ENCODE assay signal across 14 cellular contexts in the genomic region with DNA sequence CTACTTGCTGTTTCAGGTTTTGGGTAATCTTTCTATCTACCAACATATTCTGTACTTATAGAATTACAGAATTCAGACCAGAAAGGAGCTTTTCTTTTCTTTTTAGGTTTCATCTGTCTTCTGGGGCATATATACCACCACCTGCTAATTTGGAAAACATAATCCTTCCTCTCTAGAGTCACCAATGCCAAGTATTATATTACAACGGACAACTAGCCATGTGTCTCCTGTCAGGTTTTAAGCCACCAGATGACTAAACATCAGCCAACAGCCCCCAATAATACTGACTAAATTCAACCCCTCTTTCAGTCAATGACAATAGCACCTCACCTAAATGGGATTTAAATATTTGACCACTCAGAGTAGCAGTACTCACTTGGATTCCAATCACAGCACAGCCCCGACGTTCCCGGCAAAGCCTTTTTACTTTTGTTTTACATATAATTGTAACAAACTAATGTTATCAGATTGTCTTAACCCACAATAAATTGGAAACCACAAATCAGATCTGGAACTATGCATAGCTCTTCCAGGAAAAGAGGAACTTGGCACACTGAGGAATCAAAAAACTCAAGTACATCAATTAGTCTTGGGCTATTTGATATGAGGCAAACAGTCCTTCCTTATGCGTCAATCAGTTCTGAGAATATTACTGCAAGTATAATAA. TPM values are rescaled to one million over a fixed set of nuclear protein-coding genes. Genes with fewer than 3 reads are reported as not detected.
DNase-seq lines count a peak whose midpoint lies in the region; ATAC-seq and TF ChIP-seq lines count a peak whose summit lies in the region.
"Had no signal": no experiment of that assay in that cellular context is flagged by ENCODE, and none has a peak within 500 bp of the region (broad histone marks: within the 10 kb centered on the region; RNA-seq: fewer than 3 reads in every experiment).

No MANE protein-coding gene starts in this region.

- H3K4me2 ChIP-seq in OCI-LY7 (ENCODE audit: low read length) (no peak overlapping the region), PC-3 (ENCODE audit: low read length) (no peak overlapping the region)

- H3K4me3 ChIP-seq in OCI-LY7 (ENCODE audit: low read depth, low read length, poor library complexity, severe bottlenecking) (no peak overlapping the region), gastrocnemius medialis (peak overlapping the region in 3 of 4 donors; percentile 4 to 11 (median 5)), PC-3 (ENCODE audit: low read length) (no peak overlapping the region)
- H3K4me3 ChIP-seq: body of pancreas, suprapubic skin had no signal

- intact Hi-C loops in activated CD4-positive, alpha-beta T cell treated with anti-CD3 and anti-CD28 coated beads for 36 hours (cut with DNase I, micrococcal nuclease) = no loop called here
- intact Hi-C loops in OCI-LY7 (cut with micrococcal nuclease; ENCODE audit: unreplicated experiment) (no loop called here), gastrocnemius medialis (cut with DNase I; ENCODE audit: low total_unique reads) (no loop called here), PC-3 (cut with micrococcal nuclease) (no loop called here)
- intact Hi-C loops in dendritic cell treated with granulocyte-macrophage colony-stimulating factor and Interleukin-4, amounts not matched to agents 40 ng/mL and 50 ng/mL, for 4 days (cut with micrococcal nuclease) = no loop called here

- no peaks in the 10 kb centered on the region for H3K9me3 Mint-ChIP-seq in activated CD4-positive, alpha-beta T cell treated with anti-CD3 and anti-CD28 coated beads for 36 hours (ENCODE audit: low read depth)
- H3K9me3 Mint-ChIP-seq in dendritic cell treated with granulocyte-macrophage colony-stimulating factor and Interleukin-4, amounts not matched to agents 40 ng/mL and 50 ng/mL, for 4 days = no peaks in the 10 kb centered on the region

- H3K27me3 ChIP-seq in gastrocnemius medialis (no peaks in the 10 kb centered on the region), PC-3 (ENCODE audit: low read length) (no peaks in the 10 kb centered on the region)
- H3K27me3 ChIP-seq: body of pancreas, suprapubic skin had no signal

- H3K4me1 ChIP-seq in OCI-LY7 (ENCODE audit: insufficient read depth, low read length, poor library complexity, severe bottlenecking) (no peaks in the 10 kb centered on the region), gastrocnemius medialis (peaks cover 47 to 50% of the 10 kb centered on the region in 2 donors), PC-3 (ENCODE audit: insufficient read depth, low read length) (no peaks in the 10 kb centered on the region)

- no peak for DNase-seq in activated CD4-positive, alpha-beta T cell treated with anti-CD3 and anti-CD28 coated beads for 36 hours
- DNase-seq in activated CD4-positive, alpha-beta T cell treated with anti-CD3 and anti-CD28 coated beads, Interleukin-2, amount 50 U/mL, for 4 hours = no peak
- no peak for DNase-seq in OCI-LY7 (ENCODE audit: low spot score)
- no peak for DNase-seq in gastrocnemius medialis
- DNase-seq in COLO668 (lab: John Stamatoyannopoulos, UW; ENCODE audit: unreplicated experiment) = no peak
- no peak for DNase-seq in dermis blood vessel endothelial cell
- DNase-seq in PC-3 = no peak
- DNase-seq: activated CD8-positive, alpha-beta T cell treated with anti-CD3 and anti-CD28 coated beads, Interleukin-2, amount 10 ng/mL, durations not matched to agents 7 days and 5 days; activated effector memory CD4-positive, alpha-beta T cell treated with anti-CD3 and anti-CD28 coated beads, Interleukin-2, amount 50 U/mL, for 16 hours; body of pancreas; NCI-H2081 treated with DMSO at 0.1 percent for 48 hours; SHP77 had no signal

- no peak for ATAC-seq in activated CD4-positive, alpha-beta T cell treated with anti-CD3 and anti-CD28 coated beads for 36 hours
- ATAC-seq in gastrocnemius medialis = peak; percentile 34 to 52
- ATAC-seq in PC-3 = no peak
- ATAC-seq: activated CD8-positive, alpha-beta T cell treated with anti-CD3 and anti-CD28 coated beads, Interleukin-2, amount 10 ng/mL, durations not matched to agents 7 days and 5 days; body of pancreas had no signal

- no peak overlapping the region for H2AFZ ChIP-seq in OCI-LY7 (ENCODE audit: low read length)
- no peak overlapping the region for H2AFZ ChIP-seq in PC-3 (ENCODE audit: low read length)

- no peaks in the 10 kb centered on the region for H3K9me2 ChIP-seq in OCI-LY7 (ENCODE audit: insufficient read depth, low read length)
- no peaks in the 10 kb centered on the region for H3K9me2 ChIP-seq in PC-3 (replicated peaks; ENCODE audit: low read length)

- H3K9me3 ChIP-seq in OCI-LY7 (ENCODE audit: low read length) (no peaks in the 10 kb centered on the region), gastrocnemius medialis (no peaks in the 10 kb centered on the region), PC-3 (ENCODE audit: low read length) (no peaks in the 10 kb centered on the region)
- H3K9me3 ChIP-seq: body of pancreas, suprapubic skin had no signal

- BruUV-seq in OCI-LY7 (replicated peaks; lab: Mats Ljungman, UMichigan) (TSS peak; percentile 30), PC-3 (replicated peaks; lab: Mats Ljungman, UMichigan) (no TSS peak)

- H3K27ac Mint-ChIP-seq in activated CD4-positive, alpha-beta T cell treated with anti-CD3 and anti-CD28 coated beads for 36 hours = peak overlapping the region; percentile 35
- H3K27ac Mint-ChIP-seq in dendritic cell treated with granulocyte-macrophage colony-stimulating factor and Interleukin-4, amounts not matched to agents 40 ng/mL and 50 ng/mL, for 4 days = peak overlapping the region; percentile 96
- H3K27ac Mint-ChIP-seq: activated CD8-positive, alpha-beta T cell treated with anti-CD3 and anti-CD28 coated beads, Interleukin-2, amount 10 ng/mL, durations not matched to agents 7 days and 5 days had no signal

- H3K27ac ChIP-seq in OCI-LY7 (ENCODE audit: low read depth, low read length, poor library complexity, severe bottlenecking) = no peak overlapping the region
- H3K27ac ChIP-seq in gastrocnemius medialis = peak overlapping the region; percentile 72 to 89 (median 80)
- H3K27ac ChIP-seq in PC-3 (ENCODE audit: low read length) = no peak overlapping the region
- H3K27ac ChIP-seq: body of pancreas, suprapubic skin had no signal

- H3K9ac ChIP-seq in PC-3 (ENCODE audit: low read length) = no peak overlapping the region

- H3K36me3 ChIP-seq in OCI-LY7 (ENCODE audit: insufficient read depth, low read length) (peaks cover 13% of the 10 kb centered on the region), gastrocnemius medialis (peaks cover 0 to 1% of the 10 kb centered on the region in 2 donors), PC-3 (ENCODE audit: low read depth, low read length) (no peaks in the 10 kb centered on the region)

- peaks cover 35% of the 10 kb centered on the region; the same call in 1 of the 2 replicates for H3K79me2 ChIP-seq in OCI-LY7 (ENCODE audit: insufficient read depth, low read depth, low read length)
- peaks cover 66% of the 10 kb centered on the region for H3K79me2 ChIP-seq in PC-3 (ENCODE audit: low read length)

- peaks cover 11% of the 10 kb centered on the region for H3K36me3 Mint-ChIP-seq in activated CD4-positive, alpha-beta T cell treated with anti-CD3 and anti-CD28 coated beads for 36 hours (ENCODE audit: low read depth)
- H3K36me3 Mint-ChIP-seq in dendritic cell treated with granulocyte-macrophage colony-stimulating factor and Interleukin-4, amounts not matched to agents 40 ng/mL and 50 ng/mL, for 4 days (ENCODE audit: low read depth) = peaks cover 21% of the 10 kb centered on the region

- in situ Hi-C loops in gastrocnemius medialis (cut with MboI; ENCODE audit: low sequenced_read_pairs in 4 of 4) = no loop called here

- H3K4me1 Mint-ChIP-seq in activated CD4-positive, alpha-beta T cell treated with anti-CD3 and anti-CD28 coated beads for 36 hours = peaks cover 52% of the 10 kb centered on the region
- peaks cover 56% of the 10 kb centered on the region for H3K4me1 Mint-ChIP-seq in dendritic cell treated with granulocyte-macrophage colony-stimulating factor and Interleukin-4, amounts not matched to agents 40 ng/mL and 50 ng/mL, for 4 days (ENCODE audit: low read depth)

- H3F3A ChIP-seq in PC-3 (ENCODE audit: low read length, unreplicated experiment) = no peaks in the 10 kb centered on the region

- CTCF ChIA-PET in activated CD4-positive, alpha-beta T cell treated with anti-CD3 and anti-CD28 coated beads for 36 hours (lab: Charles Lee) = interaction anchor here (1.6 to 6.0 kb wide), 2 partner anchors 11 to 245 kb away, joined by 5 to 40 read pairs; a partner anchor contains a TSS
- CTCF ChIA-PET in OCI-LY7 (lab: Charles Lee; ENCODE audit: unreplicated experiment) = no interaction called here
- CTCF ChIA-PET in PC-3 (lab: Charles Lee) = no interaction called here

- no peak for TF ChIP-seq POLR2A in gastrocnemius medialis (IDR thresholded peaks at IDR 0.05)

- TF ChIP-seq CTCF in OCI-LY7 (conservative IDR thresholded peaks at IDR 0.05; ENCODE audit: low read length) (no peak), gastrocnemius medialis (IDR thresholded peaks at IDR 0.05 in 4 of 5, conservative IDR thresholded peaks at IDR 0.05 in 1 of 5) (no peak), PC-3 (conservative IDR thresholded peaks at IDR 0.05; ENCODE audit: low read depth, low read length) (no peak)

- POLR2A ChIA-PET in activated CD4-positive, alpha-beta T cell treated with anti-CD3 and anti-CD28 coated beads for 36 hours (lab: Charles Lee) = interaction anchor here (0.8 kb wide), 1 partner anchor 12 kb away, joined by 4 read pairs; no protein-coding TSS in a partner anchor
- POLR2A ChIA-PET in OCI-LY7 (lab: Charles Lee) = interaction anchor here (0.7 to 2.3 kb wide), 2 partner anchors 13 to 23 kb away, joined by 5 to 8 read pairs; a partner anchor contains a TSS
- POLR2A ChIA-PET in PC-3 (lab: Charles Lee; ENCODE audit: unreplicated experiment) = no interaction called here

- H3K27me3 Mint-ChIP-seq in activated CD4-positive, alpha-beta T cell treated with anti-CD3 and anti-CD28 coated beads for 36 hours = no peaks in the 10 kb centered on the region
- H3K27me3 Mint-ChIP-seq in dendritic cell treated with granulocyte-macrophage colony-stimulating factor and Interleukin-4, amounts not matched to agents 40 ng/mL and 50 ng/mL, for 4 days = no peaks in the 10 kb centered on the region

- H4K20me1 ChIP-seq in OCI-LY7 (ENCODE audit: insufficient read depth, low read length) (0 out of 2 replicates have a peak, but pooled peaks cover 4% of the 10 kb centered on the region), PC-3 (ENCODE audit: low read length) (0 out of 2 replicates have a peak, but pooled peaks cover 3% of the 10 kb centered on the region)

- H3K4me3 Mint-ChIP-seq in activated CD4-positive, alpha-beta T cell treated with anti-CD3 and anti-CD28 coated beads for 36 hours = no peak overlapping the region
- H3K4me3 Mint-ChIP-seq in dendritic cell treated with granulocyte-macrophage colony-stimulating factor and Interleukin-4, amounts not matched to agents 40 ng/mL and 50 ng/mL, for 4 days = peak overlapping the region; percentile 1
- H3K4me3 Mint-ChIP-seq: activated CD8-positive, alpha-beta T cell treated with anti-CD3 and anti-CD28 coated beads, Interleukin-2, amount 10 ng/mL, durations not matched to agents 7 days and 5 days had no signal

RNA-seq across cellular contexts. Expression of a gene that starts 13.5 kb away (rescaled TPM):
- total RNA-seq in activated CD4-positive, alpha-beta T cell treated with anti-CD3 and anti-CD28 coated beads for 36 hours = 10 to 100 TPM; 31.0 to 32.9 TPM
- 28.2 and 35.0 TPM in 2 replicates for total RNA-seq in OCI-LY7 (2014; rRNA removed; shearing (Covaris generic))
- total RNA-seq in OCI-LY7 (2022) = 43.4 and 43.6 TPM in 2 replicates
- 10 to 100 TPM; 24.0 to 65.4 (median 47.0) TPM for total RNA-seq in gastrocnemius medialis
- 33.9 and 36.8 TPM in 2 replicates for total RNA-seq in dermis blood vessel endothelial cell
- total RNA-seq in PC-3 (2014; rRNA removed) = 28.4 and 38.8 TPM in 2 replicates

RNA-seq across cellular contexts. Expression of a gene that starts 35.4 kb away (rescaled TPM):
- 10 to 100 TPM; 69.6 to 79.6 TPM for total RNA-seq in activated CD4-positive, alpha-beta T cell treated with anti-CD3 and anti-CD28 coated beads for 36 hours
- total RNA-seq in OCI-LY7 (2014; rRNA removed; shearing (Covaris generic)) = 53.9 and 58.6 TPM in 2 replicates
- 103 and 114 TPM in 2 replicates for total RNA-seq in OCI-LY7 (2022)
- 10 to 100 TPM; 22.5 to 42.4 (median 29.8) TPM for total RNA-seq in gastrocnemius medialis
- total RNA-seq in dermis blood vessel endothelial cell = 35.2 and 39.9 TPM in 2 replicates
- total RNA-seq in PC-3 (2014; rRNA removed) = 46.9 and 47.1 TPM in 2 replicates

Comparison
In these comparisons a context has a peak if more than half of its experiments do, and no peak if none do; other contexts are left out.
1. ATAC-seq: peak in gastrocnemius medialis (2 of 2); none in activated CD4-positive, alpha-beta T cell treated with anti-CD3 and anti-CD28 coated beads for 36 hours (single experiment) and PC-3 (single experiment).
2. H3K27ac ChIP-seq: peak in gastrocnemius medialis (4 of 4); none in OCI-LY7 (single experiment) and PC-3 (single experiment).
3. H3K4me3 ChIP-seq: peak in gastrocnemius medialis (3 of 4); none in OCI-LY7 (single experiment) and PC-3 (single experiment).